ENCODE assay signal across 24 cellular contexts in genomic region chr5:142962172-142962528, GRCh38.
A peak's percentile ranks its signal among the peaks of the same experiment; 100 is the strongest.
DNase-seq lines count a peak whose midpoint lies in the region; ATAC-seq, FAIRE-seq and TF ChIP-seq lines count a peak whose summit lies in the region.
"Had no signal": no experiment of that assay in that cellular context is flagged by ENCODE, and none has a peak within 500 bp of the region (broad histone marks: within the 10 kb centered on the region; RNA-seq: fewer than 3 reads in every experiment).

No MANE protein-coding gene starts in this region.

- no peak overlapping the region for H3T11ph ChIP-seq in H9 (ENCODE audit: low read length)

- H3K18ac ChIP-seq in H9 (ENCODE audit: insufficient read length, low read depth, low read length) = no peak overlapping the region

- no peak overlapping the region for H3K4ac ChIP-seq in H9 (ENCODE audit: low read depth, low read length)

- no peaks in the 10 kb centered on the region for H3K27me3 Mint-ChIP-seq in natural killer cell treated with Interleukin-12 subunit alpha and Interleukin-12 subunit beta and Interleukin-15 and Interleukin-18, amount 100 ng/mL, for 72 hours
- no peaks in the 10 kb centered on the region for H3K27me3 Mint-ChIP-seq in H9 (ENCODE audit: low read depth)

- no peak for TF ChIP-seq CTCF in left ventricle myocardium inferior (IDR thresholded peaks at IDR 0.05; ENCODE audit: borderline replicate concordance)
- TF ChIP-seq CTCF in HepG2 (CRISPR knock-in tag; IDR thresholded peaks at IDR 0.05) = no peak
- no peak for TF ChIP-seq CTCF in H9 (conservative IDR thresholded peaks at IDR 0.05)
- TF ChIP-seq CTCF in suprapubic skin (IDR thresholded peaks at IDR 0.05) = no peak

- POLR2A ChIA-PET in HepG2 (lab: Yijun Ruan, JAX) = interaction anchor here (1.2 kb wide), 1 partner anchor 41 kb away, joined by 5 read pairs; no protein-coding TSS in a partner anchor

- CTCF ChIA-PET in HepG2 (lab: Yijun Ruan, JAX; ENCODE audit: low intra/inter-chr PET ratio, low total read pairs) = no interaction called here

- no peak overlapping the region for H4K8ac ChIP-seq in H9 (replicated peaks; ENCODE audit: insufficient read length, low read depth, low read length)

- no peak for ATAC-seq in left ventricle myocardium superior
- ATAC-seq in HepG2 = peak; percentile 42; the same call in 2 of the 3 replicates
- no peak for ATAC-seq in natural killer cell treated with Interleukin-12 subunit alpha and Interleukin-12 subunit beta and Interleukin-15 and Interleukin-18, amount 100 ng/mL, for 72 hours
- ATAC-seq: K562 had no signal

- H3K4me2 ChIP-seq in HepG2 (ENCODE audit: low read depth, low read length) (peak overlapping the region; percentile 59), H9 (ENCODE audit: insufficient read depth, insufficient read length, low read length) (no peak overlapping the region)

- peaks cover 48 to 56% of the 10 kb centered on the region in 2 donors for H3K4me1 Mint-ChIP-seq in natural killer cell treated with Interleukin-12 subunit alpha and Interleukin-12 subunit beta and Interleukin-15 and Interleukin-18, amount 100 ng/mL, for 72 hours (ENCODE audit: low read depth in 2 of 2)
- H3K4me1 Mint-ChIP-seq in H9 = peaks cover 3 to 6% of the 10 kb centered on the region in 2 experiments; a peak in 3 of 4 replicates

- TF ChIP-seq POLR2A in HepG2 (IDR thresholded peaks at IDR 0.05; ENCODE audit: insufficient read depth in 1 of 2, low read depth in 2 of 2, low read length in 2 of 2) (no peak), suprapubic skin (IDR thresholded peaks at IDR 0.05) (no peak)

- WGBS in HepG2 (ENCODE audit: low lambda C conversion rate) = 91% methylated on average over 1 of the region's 1 CpG
- WGBS in H9 (ENCODE audit: extremely low coverage, insufficient read length, low lambda C conversion rate) = no CpG with 5 or more reads among the region's 1 CpG
- WGBS in suprapubic skin = 91% methylated on average over 1 of the region's 1 CpG

- H3K4me3 ChIP-seq in left ventricle myocardium inferior = no peak overlapping the region
- peak overlapping the region; percentile 24 to 42 (median 33); a peak in 3 of 6 replicates for H3K4me3 ChIP-seq in HepG2 (replicated peaks in 1 of 3; ENCODE audit: insufficient read depth in 1 of 3, low read depth in 2 of 3, low read length in 3 of 3)
- no peak overlapping the region for H3K4me3 ChIP-seq in suprapubic skin
- H3K4me3 ChIP-seq: K562 had no signal

- TF ChIP-seq EP300 in HepG2 (IDR thresholded peaks at IDR 0.05; ENCODE audit: low read depth in 2 of 2, low read length in 2 of 2) (peak in 1 of 2 experiments; percentile 6; a peak in 1 of 4 replicates), HepG2 (CRISPR knock-in tag; IDR thresholded peaks at IDR 0.05; ENCODE audit: borderline replicate concordance) (no peak), suprapubic skin (IDR thresholded peaks at IDR 0.05) (no peak)

- H3K9ac ChIP-seq in HepG2 (ENCODE audit: insufficient read depth, low read depth, low read length) = no peak overlapping the region
- no peak overlapping the region for H3K9ac ChIP-seq in H9 (ENCODE audit: extremely low read depth, insufficient read length, low read length)

- no peak overlapping the region for H3K23ac ChIP-seq in H9 (ENCODE audit: insufficient read length, low read depth, low read length)

- H3K23me2 ChIP-seq in H9 (ENCODE audit: insufficient read length, low read depth, low read length, poor library complexity, severe bottlenecking) = no peaks in the 10 kb centered on the region

- no peaks in the 10 kb centered on the region for H3K9me3 Mint-ChIP-seq in natural killer cell treated with Interleukin-12 subunit alpha and Interleukin-12 subunit beta and Interleukin-15 and Interleukin-18, amount 100 ng/mL, for 72 hours
- no peaks in the 10 kb centered on the region; a peak in 1 of 5 replicates for H3K9me3 Mint-ChIP-seq in H9

- H3K4me1 ChIP-seq in left ventricle myocardium inferior = peaks cover 82% of the 10 kb centered on the region
- peaks cover 60% of the 10 kb centered on the region for H3K4me1 ChIP-seq in HepG2 (ENCODE audit: insufficient read depth, low read length)
- no peaks in the 10 kb centered on the region for H3K4me1 ChIP-seq in H9 (ENCODE audit: insufficient read depth, low read length)
- no peaks in the 10 kb centered on the region for H3K4me1 ChIP-seq in suprapubic skin

- intact Hi-C loops in left ventricle myocardium inferior (cut with micrococcal nuclease) (no loop called here), left ventricle myocardium superior (cut with micrococcal nuclease) (no loop called here), HepG2 (cut with micrococcal nuclease; ENCODE audit: unreplicated experiment) (loop anchor here (5.0 kb wide), 1 partner anchor 40 kb away; no protein-coding TSS in a partner anchor)

- H4K20me1 ChIP-seq in HepG2 (ENCODE audit: insufficient read depth, low read length) (no peaks in the 10 kb centered on the region), H9 (ENCODE audit: control insufficient read depth, insufficient read depth, insufficient read length) (no peaks in the 10 kb centered on the region)

- FAIRE-seq in HepG2 (lab: Jason Lieb, UNC) = no peak
- FAIRE-seq: K562 had no signal

- no peak overlapping the region for H2BK15ac ChIP-seq in H9 (ENCODE audit: low read depth, low read length)

- peaks cover 23% of the 10 kb centered on the region for H3K36me3 Mint-ChIP-seq in natural killer cell treated with Interleukin-12 subunit alpha and Interleukin-12 subunit beta and Interleukin-15 and Interleukin-18, amount 100 ng/mL, for 72 hours
- peaks cover 0 to 6% (median 3%) of the 10 kb centered on the region in 3 experiments; a peak in 4 of 7 replicates for H3K36me3 Mint-ChIP-seq in H9 (ENCODE audit: insufficient read depth in 1 of 3, low read depth in 3 of 3)

- no peak for DNase-seq in left ventricle myocardium inferior
- no peak for DNase-seq in left ventricle myocardium superior
- no peak for DNase-seq in HepG2 (ENCODE audit: low spot score)
- no peak for DNase-seq in natural killer cell treated with Interleukin-12 subunit alpha and Interleukin-12 subunit beta and Interleukin-15 and Interleukin-18, amount 100 ng/mL, for 72 hours (ENCODE audit: low spot score)
- DNase-seq in HuH-7 (ENCODE audit: low spot score) = no peak
- DNase-seq in H9 = no peak
- DNase-seq in cortex of kidney (lab: John Stamatoyannopoulos, UW) = no peak
- DNase-seq in suprapubic skin (ENCODE audit: low spot score in 2 of 2) = no peak
- DNase-seq: ACHN, BE2C, DMS153, Kasumi-1, NCI-H1105, NCI-H1436 treated with DMSO at 0.1 percent for 48 hours, NCI-H187 treated with DMSO at 0.1 percent for 48 hours, NCI-H2171 treated with DMSO at 0.1 percent for 48 hours, NCI-H345, NCI-H524, NCI-H774, Right ventricle myocardium superior, RPMI8226 had no signal

- H3K27ac ChIP-seq in left ventricle myocardium inferior (replicated peaks) (peak overlapping the region; percentile 3), HepG2 (ENCODE audit: extremely low read length, insufficient read depth, low read length) (peak overlapping the region; percentile 30), H9 (ENCODE audit: insufficient read length, low read depth, low read length) (no peak overlapping the region), suprapubic skin (no peak overlapping the region)
- H3K27ac ChIP-seq: 22Rv1 had no signal

- H2BK5ac ChIP-seq in H9 (ENCODE audit: insufficient read length, low read length) = no peak overlapping the region

- H3K4me3 Mint-ChIP-seq in natural killer cell treated with Interleukin-12 subunit alpha and Interleukin-12 subunit beta and Interleukin-15 and Interleukin-18, amount 100 ng/mL, for 72 hours = no peak overlapping the region
- no peak overlapping the region for H3K4me3 Mint-ChIP-seq in H9
- H3K4me3 Mint-ChIP-seq: CD14-positive monocyte had no signal

- H3K36me3 ChIP-seq in left ventricle myocardium inferior (no peaks in the 10 kb centered on the region), HepG2 (replicated peaks in 1 of 2; ENCODE audit: control insufficient read depth in 1 of 2, insufficient read depth in 2 of 2, low read length in 2 of 2) (no peaks in the 10 kb centered on the region), suprapubic skin (no peaks in the 10 kb centered on the region)
- H3K36me3 ChIP-seq: BE2C had no signal

- H4K5ac ChIP-seq in H9 (ENCODE audit: insufficient read length, low read depth, low read length) = no peak overlapping the region

- no peak overlapping the region for H2AFZ ChIP-seq in HepG2 (ENCODE audit: low read length)
- no peak overlapping the region for H2AFZ ChIP-seq in H9 (ENCODE audit: low read length)

- H3K79me1 ChIP-seq in H9 (ENCODE audit: insufficient read depth, low read depth, low read length, poor library complexity, severe bottlenecking) = no peaks in the 10 kb centered on the region

- no peak overlapping the region for H3K14ac ChIP-seq in H9 (ENCODE audit: insufficient read depth, low read length)

- H3K27ac Mint-ChIP-seq in natural killer cell treated with Interleukin-12 subunit alpha and Interleukin-12 subunit beta and Interleukin-15 and Interleukin-18, amount 100 ng/mL, for 72 hours = peak overlapping the region; percentile 31 to 86
- H3K27ac Mint-ChIP-seq in H9 = no peak overlapping the region

- no peaks in the 10 kb centered on the region for H3K27me3 ChIP-seq in left ventricle myocardium inferior (ENCODE audit: low read depth)
- H3K27me3 ChIP-seq in HepG2 (ENCODE audit: control insufficient read depth in 1 of 2, insufficient read depth in 2 of 2, low read length in 2 of 2) = no peaks in the 10 kb centered on the region
- H3K27me3 ChIP-seq in H9 (ENCODE audit: insufficient read depth, low read length) = no peaks in the 10 kb centered on the region
- no peaks in the 10 kb centered on the region for H3K27me3 ChIP-seq in suprapubic skin
- H3K27me3 ChIP-seq: BE2C had no signal

- no peak overlapping the region for H2AK5ac ChIP-seq in H9 (ENCODE audit: insufficient read length, low read length)

- H2BK20ac ChIP-seq in H9 (ENCODE audit: low read depth, low read length, poor library complexity, severe bottlenecking) = no peak overlapping the region

- no peak for TF ChIP-seq RAD21 in HepG2 (CRISPR knock-in tag; IDR thresholded peaks at IDR 0.05)

- H2BK12ac ChIP-seq in H9 (ENCODE audit: insufficient read length, low read depth, low read length) = no peak overlapping the region

- no peaks in the 10 kb centered on the region for H3K79me2 ChIP-seq in HepG2 (ENCODE audit: insufficient read depth, low read length)
- H3K79me2 ChIP-seq in H9 (ENCODE audit: insufficient read depth, low read length) = no peaks in the 10 kb centered on the region

- no TSS peak for BruUV-seq in HepG2 (replicated peaks; lab: Mats Ljungman, UMichigan)

- H3K9me3 ChIP-seq in left ventricle myocardium inferior (replicated peaks) (no peaks in the 10 kb centered on the region), HepG2 (ENCODE audit: low read length) (no peaks in the 10 kb centered on the region), H9 (ENCODE audit: control insufficient read depth, low read depth, low read length) (no peaks in the 10 kb centered on the region), suprapubic skin (no peaks in the 10 kb centered on the region)
- H3K9me3 ChIP-seq: BE2C had no signal

- no peak overlapping the region for H4K91ac ChIP-seq in H9 (ENCODE audit: insufficient read length, low read depth, low read length)

- in situ Hi-C loops in HepG2 (cut with HindIII; ENCODE audit: extremely low pct_ligation_motif_present, low pct_unique_long_range_greater_than_20kb) = no loop called here

- no peak overlapping the region for H3K56ac ChIP-seq in H9 (ENCODE audit: insufficient read length, low read depth, low read length)

- H2BK120ac ChIP-seq in H9 (ENCODE audit: low read depth, low read length, poor library complexity, severe bottlenecking) = no peak overlapping the region

Comparison
In these comparisons a context has a peak if more than half of its experiments do, and no peak if none do; other contexts are left out.
1. H3K27ac ChIP-seq: peak in left ventricle myocardium inferior (single experiment) and HepG2 (single experiment); none in H9 (single experiment) and suprapubic skin (single experiment).
2. H3K4me3 ChIP-seq: peak in HepG2 (3 of 3); none in left ventricle myocardium inferior (single experiment) and suprapubic skin (single experiment).
3. H3K27ac Mint-ChIP-seq: peak in natural killer cell treated with Interleukin-12 subunit alpha and Interleukin-12 subunit beta and Interleukin-15 and Interleukin-18, amount 100 ng/mL, for 72 hours (2 of 2); none in H9 (0 of 3).